In the genomic region with DNA sequence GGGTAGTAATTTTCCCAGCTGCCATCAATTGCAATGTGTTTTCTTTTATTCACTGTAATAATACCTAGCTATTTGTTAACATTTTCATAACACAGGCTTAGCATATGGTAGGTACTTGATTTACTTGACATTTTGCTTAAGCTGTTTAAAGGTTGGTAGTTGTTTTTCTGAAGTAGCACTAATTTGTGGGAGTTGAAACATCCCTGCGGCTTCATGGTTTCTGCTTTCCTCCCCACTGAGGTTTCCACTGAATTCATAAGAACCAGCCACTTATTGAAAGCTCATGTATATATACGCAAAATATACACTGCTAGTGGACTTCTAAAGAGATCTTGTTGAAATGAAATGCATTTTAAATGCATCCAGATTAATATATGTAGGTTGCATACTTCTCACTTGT, we compare ENCODE assay signal across 7 cellular contexts.
"Had no signal": no experiment of that assay in that cellular context is flagged by ENCODE, and none has a peak within 500 bp of the region (broad histone marks: within the 10 kb centered on the region; RNA-seq: fewer than 3 reads in every experiment).

No MANE protein-coding gene starts in this region.

- H2AFZ ChIP-seq: GM23248 had no signal

- H3K4me3 ChIP-seq: GM23248 had no signal

- FAIRE-seq: HepG2 had no signal

- ATAC-seq: HepG2 had no signal

- H3K27ac ChIP-seq: GM23248, HL-60 had no signal

- H3K4me3 Mint-ChIP-seq: H9, IgD-negative memory B cell had no signal

- H3K27ac Mint-ChIP-seq: H9 had no signal

- H3K9ac ChIP-seq: GM23248 had no signal

- H3K9me3 Mint-ChIP-seq: H9, IgD-negative memory B cell had no signal

- DNase-seq: GM23248, GOT3, H9, HCEC 1CT had no signal
